ENCODE assay signal across 8 cellular contexts in the genomic region with DNA sequence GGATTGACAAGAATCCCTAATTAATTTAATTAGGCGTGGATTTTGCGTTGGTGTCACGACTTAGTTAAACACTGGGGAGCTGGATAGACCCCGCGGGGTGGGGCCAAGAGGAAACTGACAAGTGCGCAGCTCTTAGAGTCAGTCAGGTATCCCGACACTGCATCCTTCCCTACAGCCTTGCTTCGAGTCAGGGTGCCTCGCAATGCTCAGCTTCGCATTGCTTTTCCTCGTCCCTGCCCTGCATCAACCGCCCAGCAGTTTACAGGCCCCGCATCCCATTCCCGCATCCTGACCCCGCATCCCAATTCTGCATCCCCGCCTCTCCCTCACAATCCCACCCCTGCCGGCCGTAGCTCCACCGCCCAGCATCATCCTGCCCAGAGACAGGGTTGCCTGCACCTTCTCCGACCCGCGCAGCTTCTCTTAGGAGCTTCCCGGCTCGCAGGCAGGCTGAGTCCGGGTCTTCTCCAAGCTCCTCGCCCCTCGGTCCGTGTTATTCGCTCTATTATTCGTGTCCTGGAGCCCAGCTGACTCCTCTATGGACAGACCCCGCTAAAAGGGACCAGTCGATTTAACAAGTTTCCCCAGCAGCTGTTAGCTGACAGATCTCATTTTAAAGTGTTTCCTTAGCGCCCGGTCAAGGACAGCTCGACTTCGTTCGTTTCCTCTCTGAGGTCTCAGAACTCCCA. TPM values are rescaled to one million over a fixed set of nuclear protein-coding genes. Genes with fewer than 3 reads are reported as not detected.
DNase-seq lines count a peak whose midpoint lies in the region; ATAC-seq, FAIRE-seq and TF ChIP-seq lines count a peak whose summit lies in the region.

No MANE protein-coding gene starts in this region.

- POLR2A ChIA-PET in K562 (lab: Yijun Ruan, JAX) = interaction anchor here (0.6 to 1.1 kb wide), 3 partner anchors 11 to 612 kb away, joined by 3 to 4 read pairs (median 3); no protein-coding TSS in a partner anchor

- H3K27ac Mint-ChIP-seq in activated naive CD4-positive, alpha-beta T cell treated with anti-CD3 and anti-CD28 coated beads, Interleukin-2, amount 10 ng/mL, durations not matched to agents 7 days and 5 days = peak overlapping the region; percentile 63

- FAIRE-seq in K562 (lab: Jason Lieb, UNC) = no peak

- CTCF ChIA-PET in activated naive CD4-positive, alpha-beta T cell treated with anti-CD3 and anti-CD28 coated beads, Interleukin-2, amount 10 ng/mL, durations not matched to agents 7 days and 5 days (lab: Charles Lee) = interaction anchor here (0.8 kb wide), 1 partner anchor 327 kb away, joined by 4 read pairs; no protein-coding TSS in a partner anchor
- CTCF ChIA-PET in K562 (lab: Yijun Ruan, JAX; ENCODE audit: low intra/inter-chr PET ratio) = no interaction called here

- H3K9me3 Mint-ChIP-seq in activated naive CD4-positive, alpha-beta T cell treated with anti-CD3 and anti-CD28 coated beads, Interleukin-2, amount 10 ng/mL, durations not matched to agents 7 days and 5 days = peaks cover 1% of the 10 kb centered on the region

- in situ Hi-C loops in K562 (cut with MboI) = no loop called here

- H3K9me1 ChIP-seq in K562 (ENCODE audit: control insufficient read depth, insufficient read depth, low read length) = no peaks in the 10 kb centered on the region

- H3K4me1 ChIP-seq in K562 (replicated peaks in 1 of 2; ENCODE audit: control insufficient read depth in 2 of 2, insufficient read depth in 2 of 2, low read length in 2 of 2) (peaks cover 9 to 28% of the 10 kb centered on the region in 2 experiments; a peak in 4 of 5 replicates), osteoblast (ENCODE audit: insufficient read depth, low read length) (peaks cover 20% of the 10 kb centered on the region), aorta (ENCODE audit: control insufficient read depth in 1 of 2, insufficient read depth in 2 of 2, low read length in 2 of 2) (no peaks in the 10 kb centered on the region)

- no peak for TF ChIP-seq EP300 in K562 (IDR thresholded peaks at IDR 0.05; ENCODE audit: low read length)

- H3K4me2 ChIP-seq in K562 (ENCODE audit: insufficient read depth, low read length) (peak overlapping the region; percentile 83; the same call in 1 of the 2 replicates), osteoblast (ENCODE audit: insufficient read depth, low read length) (peak overlapping the region; percentile 83)

- peaks cover 28% of the 10 kb centered on the region for H3K79me2 ChIP-seq in K562 (ENCODE audit: control insufficient read depth, insufficient read depth, low read length)
- H3K79me2 ChIP-seq in osteoblast (ENCODE audit: insufficient read depth, low read length) = peaks cover 38% of the 10 kb centered on the region

- H3K27ac ChIP-seq in K562 (ENCODE audit: extremely low read depth, low read depth, low read length) (no peak overlapping the region), osteoblast (ENCODE audit: low read depth, low read length) (no peak overlapping the region), aorta (ENCODE audit: low read depth in 1 of 2, low read length in 2 of 2) (no peak overlapping the region)

- BruUV-seq in K562 (replicated peaks; lab: Mats Ljungman, UMichigan) = no TSS peak

- no peak for TF ChIP-seq RAD21 in K562 (CRISPR knock-in tag; conservative IDR thresholded peaks at IDR 0.05 in 1 of 2, IDR thresholded peaks at IDR 0.05 in 1 of 2)

- H3K36me3 ChIP-seq in K562 (ENCODE audit: control insufficient read depth, insufficient read depth, low read length) = peaks cover 8% of the 10 kb centered on the region; the same call in 1 of the 3 replicates
- no peaks in the 10 kb centered on the region for H3K36me3 ChIP-seq in osteoblast (ENCODE audit: insufficient read depth, low read length)
- H3K36me3 ChIP-seq in aorta (ENCODE audit: control insufficient read depth in 1 of 2, insufficient read depth in 2 of 2, low read length in 1 of 2) = no peaks in the 10 kb centered on the region

- intact Hi-C loops in K562 (cut with micrococcal nuclease) = no loop called here
- intact Hi-C loops in aorta (cut with DNase I) = no loop called here

- H3K4me3 ChIP-seq in K562 (peak overlapping the region; percentile 88), osteoblast (ENCODE audit: insufficient read depth, low read length) (peak overlapping the region; percentile 84), aorta (ENCODE audit: low read length in 2 of 2) (peak overlapping the region in 1 of 2 donors; percentile 45)

- no peaks in the 10 kb centered on the region for H4K20me1 ChIP-seq in K562 (replicated peaks; ENCODE audit: control insufficient read depth, insufficient read depth, low read length)
- peaks cover 5% of the 10 kb centered on the region for H4K20me1 ChIP-seq in osteoblast (ENCODE audit: insufficient read depth, low read length)

- H3K9me3 ChIP-seq in K562 (replicated peaks; ENCODE audit: control insufficient read depth, insufficient read depth, low read depth, low read length) = no peaks in the 10 kb centered on the region; the same call in 1 of the 2 replicates
- no peaks in the 10 kb centered on the region for H3K9me3 ChIP-seq in osteoblast (ENCODE audit: low read depth, low read length)
- no peaks in the 10 kb centered on the region for H3K9me3 ChIP-seq in aorta (ENCODE audit: control insufficient read depth, low read length)

- peak; percentile 21 for DNase-seq in activated naive CD4-positive, alpha-beta T cell treated with anti-CD3 and anti-CD28 coated beads, Interleukin-2, amount 10 ng/mL, durations not matched to agents 7 days and 5 days
- DNase-seq in activated naive CD4-positive, alpha-beta T cell (lab: John Stamatoyannopoulos, UW) = no peak
- peak; percentile 6 for DNase-seq in NCI-H226
- no peak for DNase-seq in K562 (ENCODE audit: extremely low read depth in 1 of 4, low spot score in 3 of 4)
- DNase-seq in osteoblast (ENCODE audit: insufficient read length, low spot score, missing footprints) = peak; percentile 72
- DNase-seq in aorta = no peak

- 69% methylated on average over 32 of the region's 37 CpGs for WGBS in K562 (ENCODE audit: insufficient coverage, low coverage, missing lambda C conversion rate)
- 8 to 9% methylated on average over 37 of the region's 37 CpGs for WGBS in aorta, 2 donors

- no peak for TF ChIP-seq CTCF in K562 (IDR thresholded peaks at IDR 0.05 in 2 of 3, conservative IDR thresholded peaks at IDR 0.05 in 1 of 3; ENCODE audit: insufficient read depth in 2 of 3, low read depth in 1 of 3, low read length in 3 of 3)
- no peak for TF ChIP-seq CTCF in osteoblast (IDR thresholded peaks at IDR 0.05; ENCODE audit: extremely low read depth, low read depth, low read length)

- peaks cover 69% of the 10 kb centered on the region for H3K4me1 Mint-ChIP-seq in activated naive CD4-positive, alpha-beta T cell treated with anti-CD3 and anti-CD28 coated beads, Interleukin-2, amount 10 ng/mL, durations not matched to agents 7 days and 5 days

- H3K9ac ChIP-seq in K562 (ENCODE audit: insufficient read depth in 1 of 2, low read depth in 2 of 2, low read length in 2 of 2) = peak overlapping the region in 1 of 2 experiments; percentile 90; a peak in 2 of 4 replicates

- ATAC-seq in K562 (no peak), HG03520 (IDR thresholded peaks at IDR 0.05; ENCODE audit: unreplicated experiment) (no peak), aorta (ENCODE audit: low FRiP score) (no peak), HG02571 (IDR thresholded peaks at IDR 0.05; ENCODE audit: unreplicated experiment) (no peak)

- H2AFZ ChIP-seq in K562 (ENCODE audit: low read depth, low read length) (peak overlapping the region; percentile 93), osteoblast (ENCODE audit: low read length) (peak overlapping the region; percentile 85)

- peaks cover 10% of the 10 kb centered on the region for H3K36me3 Mint-ChIP-seq in activated naive CD4-positive, alpha-beta T cell treated with anti-CD3 and anti-CD28 coated beads, Interleukin-2, amount 10 ng/mL, durations not matched to agents 7 days and 5 days

- H3K27me3 ChIP-seq in K562 (ENCODE audit: control insufficient read depth in 2 of 2, insufficient read depth in 2 of 2, low read length in 2 of 2) (no peaks in the 10 kb centered on the region), osteoblast (ENCODE audit: insufficient read depth, low read length) (peaks cover 35% of the 10 kb centered on the region), aorta (ENCODE audit: control insufficient read depth in 1 of 2, insufficient read depth in 2 of 2, low read length in 1 of 2) (no peaks in the 10 kb centered on the region)

- no peak for TF ChIP-seq POLR2A in K562 (conservative IDR thresholded peaks at IDR 0.05)

- H3K4me3 Mint-ChIP-seq in activated naive CD4-positive, alpha-beta T cell treated with anti-CD3 and anti-CD28 coated beads, Interleukin-2, amount 10 ng/mL, durations not matched to agents 7 days and 5 days = peak overlapping the region; percentile 50

- H3K27me3 Mint-ChIP-seq in activated naive CD4-positive, alpha-beta T cell treated with anti-CD3 and anti-CD28 coated beads, Interleukin-2, amount 10 ng/mL, durations not matched to agents 7 days and 5 days = peaks cover 77% of the 10 kb centered on the region

RNA-seq across cellular contexts. Expression of gene SHOX2, which starts 0.7 kb away (rescaled TPM):
- total RNA-seq in K562 (2011; cell fraction: chromatin; rRNA removed; ENCODE audit: low replicate concordance) = 6.0 and 8.3 TPM in 2 replicates
- 3.9 and 6.5 TPM in 2 replicates for total RNA-seq in K562 (2011; cell fraction: nucleolus; rRNA removed)
- total RNA-seq in K562 (2011; cell fraction: nucleoplasm; rRNA removed) = 5.5 and 7.1 TPM in 2 replicates
- total RNA-seq in K562 (2014; rRNA removed) (5.0 and 5.2 TPM in 2 replicates), K562 (2014; rRNA removed; fragmentation: Illumina TruSeq; extraction: Trizol) (3.6 and 3.7 TPM in 2 replicates), K562 (2015; rRNA removed; fragmentation: Illumina TruSeq; extraction: Trizol) (3.4 and 3.8 TPM in 2 replicates), K562 (2021) (6.1 and 8.2 TPM in 2 replicates), osteoblast (11.2 and 12.3 TPM in 2 replicates), aorta (1 to 10 TPM in 1 of 2 donors, under 1 TPM in 1; 0.78 to 2.7 TPM)
- polyA plus RNA-seq in K562 (2011; rRNA removed) (6.8 and 8.4 TPM in 2 replicates), K562 (2014; fragmentation: Illumina TruSeq; extraction: Trizol) (4.0 and 5.4 TPM in 2 replicates), K562 (2014; fragmentation: Nextera tagmentation; extraction: Ambion mirVana) (under 1 TPM; 0.53 to 0.63 TPM), K562 (2014; rRNA removed) (6.8 and 9.4 TPM in 2 replicates), aorta (1 to 10 TPM; 1.1 to 2.6 TPM)
- 6.7 and 10.6 TPM in 2 replicates for polyA plus RNA-seq in K562 (2011; cell fraction: cytosol; rRNA removed)
- polyA plus RNA-seq in K562 (2011; cell fraction: nucleus; rRNA removed) = 24.0 and 36.2 TPM in 2 replicates
- 5.7 and 6.0 TPM in 2 replicates for polyA plus RNA-seq in K562 (2012)
- 2.6 and 3.0 TPM in 2 replicates for polyA minus RNA-seq in K562 (2011; rRNA and poly(A)+ RNA removed)
- polyA minus RNA-seq in K562 (2011; cell fraction: cytosol; rRNA and poly(A)+ RNA removed) = 3.1 and 3.7 TPM in 2 replicates
- 6.8 and 7.0 TPM in 2 replicates for polyA minus RNA-seq in K562 (2011; cell fraction: nucleus; rRNA and poly(A)+ RNA removed)

RNA-seq across cellular contexts. Expression of gene RSRC1, which starts 3.0 kb away (rescaled TPM):
- 32.9 and 110 TPM in 2 replicates for total RNA-seq in K562 (2011; cell fraction: chromatin; rRNA removed; ENCODE audit: low replicate concordance)
- total RNA-seq in K562 (2011; cell fraction: nucleolus; rRNA removed) = 19.3 and 33.6 TPM in 2 replicates
- 52.5 and 68.8 TPM in 2 replicates for total RNA-seq in K562 (2011; cell fraction: nucleoplasm; rRNA removed)
- total RNA-seq in K562 (2014; rRNA removed) = 73.5 and 85.5 TPM in 2 replicates
- total RNA-seq in K562 (2014; rRNA removed; fragmentation: Illumina TruSeq; extraction: Trizol) = 113 and 120 TPM in 2 replicates
- total RNA-seq in K562 (2015; rRNA removed; fragmentation: Illumina TruSeq; extraction: Trizol) = 122 and 128 TPM in 2 replicates
- 50.1 and 51.7 TPM in 2 replicates for total RNA-seq in K562 (2021)
- 15.4 and 19.3 TPM in 2 replicates for polyA plus RNA-seq in K562 (2011; rRNA removed)
- polyA plus RNA-seq in K562 (2011; cell fraction: cytosol; rRNA removed) = 2.0 and 4.4 TPM in 2 replicates
- 11.6 and 13.0 TPM in 2 replicates for polyA plus RNA-seq in K562 (2011; cell fraction: nucleus; rRNA removed)
- 24.7 and 40.6 TPM in 2 replicates for polyA plus RNA-seq in K562 (2012)
- polyA plus RNA-seq in K562 (2014; fragmentation: Illumina TruSeq; extraction: Trizol) = 75.5 and 78.5 TPM in 2 replicates
- polyA plus RNA-seq in K562 (2014; fragmentation: Nextera tagmentation; extraction: Ambion mirVana) = 10 to 100 TPM; 53.6 to 96.8 TPM
- polyA plus RNA-seq in K562 (2014; rRNA removed) = 22.6 and 27.4 TPM in 2 replicates
- polyA minus RNA-seq in K562 (2011; rRNA and poly(A)+ RNA removed) = 97.8 and 117 TPM in 2 replicates
- polyA minus RNA-seq in K562 (2011; cell fraction: cytosol; rRNA and poly(A)+ RNA removed) = 16.2 and 22.3 TPM in 2 replicates
- polyA minus RNA-seq in K562 (2011; cell fraction: nucleus; rRNA and poly(A)+ RNA removed) = 63.8 and 110 TPM in 2 replicates
- 69.8 and 73.1 TPM in 2 replicates for total RNA-seq in osteoblast
- total RNA-seq in aorta = 10 to 100 TPM; 30.7 to 39.4 TPM
- 10 to 100 TPM; 17.3 to 26.2 TPM for polyA plus RNA-seq in aorta

Comparison
In these comparisons a context has a peak if more than half of its experiments do, and no peak if none do; other contexts are left out.
1. DNase-seq: peak in activated naive CD4-positive, alpha-beta T cell treated with anti-CD3 and anti-CD28 coated beads, Interleukin-2, amount 10 ng/mL, durations not matched to agents 7 days and 5 days (single experiment), NCI-H226 (single experiment) and osteoblast (single experiment); none in activated naive CD4-positive, alpha-beta T cell (0 of 4), K562 (0 of 4) and aorta (0 of 2).